ENCODE assay signal across 20 cellular contexts in the genomic region with DNA sequence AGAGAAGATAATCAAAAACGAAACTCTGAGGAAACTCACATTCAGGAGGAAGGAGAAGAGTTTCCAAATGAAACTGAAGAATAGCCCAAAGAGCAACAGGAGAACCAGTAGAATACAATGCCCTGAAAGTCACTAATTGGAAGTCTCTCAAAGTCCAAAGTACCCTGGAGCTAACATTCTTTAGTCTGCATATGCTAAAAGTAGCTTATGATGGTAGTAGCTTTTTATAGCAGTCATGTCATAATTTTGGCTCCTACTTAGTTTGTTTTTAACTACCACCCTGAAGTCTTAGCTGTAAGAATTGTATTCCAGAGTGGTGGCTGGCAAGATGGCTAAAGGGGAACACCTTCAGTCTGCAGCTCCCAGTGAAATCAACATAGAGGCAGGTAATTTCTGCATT.
"Had no signal": no experiment of that assay in that cellular context is flagged by ENCODE, and none has a peak within 500 bp of the region (broad histone marks: within the 10 kb centered on the region; RNA-seq: fewer than 3 reads in every experiment).

No MANE protein-coding gene starts in this region.

- H3K4me1 ChIP-seq: gastrocnemius medialis, left ventricle myocardium inferior, spleen, tibial nerve had no signal

- H3K4me3 Mint-ChIP-seq: immature natural killer cell; naive thymus-derived CD4-positive, alpha-beta T cell; nephron progenitor cell; stimulated activated memory B cell treated with anti-CD40 and anti-IgM and Interleukin-4, amounts not matched to agents 10 μg/mL and 1 μg/mL and 100 μg/mL, for 72 hours; stimulated activated naive CD8-positive, alpha-beta T cell treated with anti-CD3 and anti-CD28 coated beads, Interleukin-15, Interleukin-2, amounts not matched to agents 100 ng/mL and 50 ng/mL, for 24 hours had no signal

- H3K27ac ChIP-seq: gastrocnemius medialis, left ventricle myocardium inferior, spleen, tibial nerve had no signal

- H3K9me3 ChIP-seq: gastrocnemius medialis had no signal

- FAIRE-seq: endometrium, keratinocyte had no signal

- H3K36me3 Mint-ChIP-seq: immature natural killer cell; naive thymus-derived CD4-positive, alpha-beta T cell; stimulated activated memory B cell treated with anti-CD40 and anti-IgM and Interleukin-4, amounts not matched to agents 10 μg/mL and 1 μg/mL and 100 μg/mL, for 72 hours had no signal

- H3K27me3 Mint-ChIP-seq: stimulated activated memory B cell treated with anti-CD40 and anti-IgM and Interleukin-4, amounts not matched to agents 10 μg/mL and 1 μg/mL and 100 μg/mL, for 72 hours; stimulated activated naive CD8-positive, alpha-beta T cell treated with anti-CD3 and anti-CD28 coated beads, Interleukin-15, Interleukin-2, amounts not matched to agents 100 ng/mL and 50 ng/mL, for 24 hours had no signal

- H3K4me1 Mint-ChIP-seq: immature natural killer cell; naive thymus-derived CD4-positive, alpha-beta T cell; nephron progenitor cell; stimulated activated memory B cell treated with anti-CD40 and anti-IgM and Interleukin-4, amounts not matched to agents 10 μg/mL and 1 μg/mL and 100 μg/mL, for 72 hours had no signal

- H3K4me3 ChIP-seq: gastrocnemius medialis, left ventricle myocardium inferior, lung, spleen, tibial nerve had no signal

- ATAC-seq: esophagus mucosa; gastrocnemius medialis; naive thymus-derived CD4-positive, alpha-beta T cell; stimulated activated memory B cell treated with anti-CD40 and anti-IgM and Interleukin-4, amounts not matched to agents 10 μg/mL and 1 μg/mL and 100 μg/mL, for 72 hours had no signal

- H3K27ac Mint-ChIP-seq: immature natural killer cell; naive thymus-derived CD4-positive, alpha-beta T cell; nephron progenitor cell; stimulated activated memory B cell treated with anti-CD40 and anti-IgM and Interleukin-4, amounts not matched to agents 10 μg/mL and 1 μg/mL and 100 μg/mL, for 72 hours; stimulated activated naive CD8-positive, alpha-beta T cell treated with anti-CD3 and anti-CD28 coated beads, Interleukin-15, Interleukin-2, amounts not matched to agents 100 ng/mL and 50 ng/mL, for 24 hours had no signal

- H3K36me3 ChIP-seq: gastrocnemius medialis, left ventricle myocardium inferior, spleen, tibial nerve had no signal

- H3K27me3 ChIP-seq: gastrocnemius medialis, tibial nerve had no signal

- H3K9me3 Mint-ChIP-seq: stimulated activated naive CD8-positive, alpha-beta T cell treated with anti-CD3 and anti-CD28 coated beads, Interleukin-15, Interleukin-2, amounts not matched to agents 100 ng/mL and 50 ng/mL, for 24 hours had no signal

- DNase-seq: caudate nucleus; effector memory CD4-positive, alpha-beta T cell; gastrocnemius medialis; immature natural killer cell; left ventricle myocardium inferior; mesenchymal stem cell; naive thymus-derived CD4-positive, alpha-beta T cell; nephron progenitor cell; posterior cingulate gyrus; spleen; stimulated activated CD4-positive, alpha-beta T cell treated with anti-CD3 and anti-CD28 coated beads, Interleukin-15, amount 100 ng/mL, for 24 hours; stimulated activated CD4-positive, alpha-beta T cell treated with anti-CD3 and anti-CD28 coated beads, Interleukin-1b, Interleukin-23, amount 100 ng/mL, for 48 hours; stimulated activated CD4-positive, alpha-beta T cell treated with anti-CD3 and anti-CD28 coated beads, Interleukin-4, amount 100 ng/mL, for 24 hours had no signal
